ENCODE assay signal across 8 cellular contexts in the genomic region with DNA sequence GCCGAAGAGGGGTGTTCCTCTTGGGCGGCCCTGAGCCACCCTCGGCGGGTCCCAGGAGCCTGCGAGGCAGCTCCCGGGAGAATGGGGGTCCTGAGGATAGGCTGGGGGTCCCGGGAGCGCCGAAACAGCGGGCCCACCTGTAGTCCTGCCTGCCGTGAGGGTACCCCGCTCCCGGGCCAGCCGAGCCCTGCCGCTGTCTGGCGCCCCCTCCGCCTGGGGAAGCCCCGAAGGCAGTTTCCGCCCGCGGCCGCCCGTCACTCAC.
A peak's percentile ranks its signal among the peaks of the same experiment; 100 is the strongest.
DNase-seq lines count a peak whose midpoint lies in the region; ATAC-seq and TF ChIP-seq lines count a peak whose summit lies in the region.

No MANE protein-coding gene starts in this region.

- H3K4me1 Mint-ChIP-seq in T-helper 1 cell treated with Interleukin-12 subunit alpha and Interleukin-12 subunit beta and Interleukin-4 antibody, amounts not matched to agents 30 μg/mL and 1 μg/mL, for 36 hours (ENCODE audit: low read depth) = peaks cover 23% of the 10 kb centered on the region
- peaks cover 35 to 44% of the 10 kb centered on the region in 2 donors for H3K4me1 Mint-ChIP-seq in effector memory CD8-positive, alpha-beta T cell (ENCODE audit: low read depth in 2 of 2)
- peaks cover 54% of the 10 kb centered on the region for H3K4me1 Mint-ChIP-seq in nephron progenitor cell

- no peaks in the 10 kb centered on the region for H3K9me3 Mint-ChIP-seq in T-helper 1 cell treated with Interleukin-12 subunit alpha and Interleukin-12 subunit beta and Interleukin-4 antibody, amounts not matched to agents 30 μg/mL and 1 μg/mL, for 36 hours
- no peaks in the 10 kb centered on the region for H3K9me3 Mint-ChIP-seq in effector memory CD8-positive, alpha-beta T cell
- no peaks in the 10 kb centered on the region for H3K9me3 Mint-ChIP-seq in nephron progenitor cell

- no peak for DNase-seq in T-helper 1 cell
- no peak for DNase-seq in effector memory CD8-positive, alpha-beta T cell
- no peak for DNase-seq in nephron progenitor cell
- no peak for DNase-seq in NK-92 (lab: John Stamatoyannopoulos, UW; ENCODE audit: unreplicated experiment)
- no peak for DNase-seq in NCI-H69 (lab: John Stamatoyannopoulos, UW)

- H3K4me3 Mint-ChIP-seq in T-helper 1 cell treated with Interleukin-12 subunit alpha and Interleukin-12 subunit beta and Interleukin-4 antibody, amounts not matched to agents 30 μg/mL and 1 μg/mL, for 36 hours = peak overlapping the region; percentile 98
- peak overlapping the region; percentile 91 to 97 for H3K4me3 Mint-ChIP-seq in effector memory CD8-positive, alpha-beta T cell
- H3K4me3 Mint-ChIP-seq in nephron progenitor cell = peak overlapping the region; percentile 99

- H3K27me3 Mint-ChIP-seq in T-helper 1 cell treated with Interleukin-12 subunit alpha and Interleukin-12 subunit beta and Interleukin-4 antibody, amounts not matched to agents 30 μg/mL and 1 μg/mL, for 36 hours (ENCODE audit: low read depth) = no peaks in the 10 kb centered on the region
- H3K27me3 Mint-ChIP-seq in effector memory CD8-positive, alpha-beta T cell = no peaks in the 10 kb centered on the region
- H3K27me3 Mint-ChIP-seq in nephron progenitor cell (ENCODE audit: low read depth, poor library complexity) = peaks cover 14% of the 10 kb centered on the region

- H3K36me3 Mint-ChIP-seq in T-helper 1 cell treated with Interleukin-12 subunit alpha and Interleukin-12 subunit beta and Interleukin-4 antibody, amounts not matched to agents 30 μg/mL and 1 μg/mL, for 36 hours (ENCODE audit: low read depth) = peaks cover 2% of the 10 kb centered on the region
- peaks cover 39% of the 10 kb centered on the region for H3K36me3 Mint-ChIP-seq in effector memory CD8-positive, alpha-beta T cell (ENCODE audit: insufficient read depth)
- H3K36me3 Mint-ChIP-seq in nephron progenitor cell (ENCODE audit: low read depth) = no peaks in the 10 kb centered on the region

- H3K27ac Mint-ChIP-seq in T-helper 1 cell treated with Interleukin-12 subunit alpha and Interleukin-12 subunit beta and Interleukin-4 antibody, amounts not matched to agents 30 μg/mL and 1 μg/mL, for 36 hours = peak overlapping the region; percentile 100
- peak overlapping the region; percentile 100 for H3K27ac Mint-ChIP-seq in effector memory CD8-positive, alpha-beta T cell
- H3K27ac Mint-ChIP-seq in nephron progenitor cell = no peak overlapping the region

- TF ChIP-seq CTCF in LNCAP (IDR thresholded peaks at IDR 0.05) (0 out of 2 replicates have a peak, but pooled peaks have one; percentile 15), nephron progenitor cell (IDR thresholded peaks at IDR 0.05) (no peak)

- peak; percentile 70 for ATAC-seq in effector memory CD8-positive, alpha-beta T cell (replicated peaks)
- ATAC-seq in GM19463 (IDR thresholded peaks at IDR 0.05; ENCODE audit: unreplicated experiment) = no peak
